Comparison of ENCODE assay signal across 2 cellular contexts in the genomic region with DNA sequence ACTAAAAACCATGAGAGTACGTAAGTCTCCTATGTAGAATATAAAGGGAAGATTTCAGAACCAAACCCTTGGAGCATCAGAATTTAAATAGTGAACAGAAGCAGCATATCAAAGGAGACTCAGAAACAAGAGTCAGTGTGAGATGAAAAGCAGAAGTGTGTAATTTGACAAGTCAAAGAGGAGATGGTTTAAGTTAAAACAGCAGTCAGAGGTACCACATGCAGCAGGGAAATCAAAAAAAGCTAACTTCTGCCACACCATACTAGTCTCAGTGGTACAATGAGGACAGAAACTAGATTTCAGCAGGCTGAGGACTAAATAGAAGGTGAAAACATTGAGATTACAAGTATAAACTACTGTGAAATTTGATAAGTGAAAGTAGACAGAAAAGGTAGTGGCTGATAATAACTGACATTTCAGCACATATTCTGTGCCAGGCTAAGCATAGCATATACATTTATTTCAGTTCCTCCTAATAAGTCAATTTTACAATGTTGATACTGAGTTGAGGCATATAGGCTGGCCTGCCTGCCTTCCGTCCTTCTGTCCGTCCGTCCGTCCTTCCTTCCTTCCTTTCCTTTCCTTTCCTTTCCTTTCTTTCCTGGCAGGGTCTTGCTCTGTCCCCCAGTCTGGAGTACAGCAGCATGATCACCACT.
TF ChIP-seq lines count a peak whose summit lies in the region.

No MANE protein-coding gene starts in this region.

TF ChIP-seq in HepG2, 621 proteins besides CTCF, POLR2A, EP300 and RAD21 (continued from another document):
- no peak for TF ChIP-seq U2AF2 (IDR thresholded peaks at IDR 0.05; ENCODE audit: low read depth, low read length)
- no peak for TF ChIP-seq BCL3 (CRISPR knock-in tag; IDR thresholded peaks at IDR 0.05)

TF ChIP-seq in HEK293, 187 proteins besides CTCF, POLR2A, EP300 and RAD21:
- TF ChIP-seq ZNF692 (tag by site-specific recombination; IDR thresholded peaks at IDR 0.05) (no peak), ZNF366 (tag by site-specific recombination; conservative IDR thresholded peaks at IDR 0.05) (peak; percentile 37), ZNF792 (tag by site-specific recombination; IDR thresholded peaks at IDR 0.05) (no peak), ZNF138 (tag by site-specific recombination; IDR thresholded peaks at IDR 0.05; ENCODE audit: borderline replicate concordance) (no peak), ZNF274 (IDR thresholded peaks at IDR 0.05; ENCODE audit: low read length) (no peak), ZNF274 (tag by site-specific recombination; IDR thresholded peaks at IDR 0.05; ENCODE audit: borderline replicate concordance) (no peak), ZNF561 (tag by site-specific recombination; IDR thresholded peaks at IDR 0.05; ENCODE audit: borderline replicate concordance) (no peak), ZNF280C (tag by site-specific recombination; IDR thresholded peaks at IDR 0.05) (no peak), BCL11B (tag by site-specific recombination; IDR thresholded peaks at IDR 0.05; ENCODE audit: low read depth) (no peak), GLIS1 (tag by site-specific recombination; IDR thresholded peaks at IDR 0.05) (no peak), REPIN1 (tag by site-specific recombination; IDR thresholded peaks at IDR 0.05; ENCODE audit: low read depth) (no peak), ZNF23 (tag by site-specific recombination; IDR thresholded peaks at IDR 0.05; ENCODE audit: borderline replicate concordance) (no peak), ZNF175 (tag by site-specific recombination; IDR thresholded peaks at IDR 0.05) (no peak), PRDM1 (tag by site-specific recombination; IDR thresholded peaks at IDR 0.05) (peak; percentile 58)
- TF ChIP-seq, protein P1, sequence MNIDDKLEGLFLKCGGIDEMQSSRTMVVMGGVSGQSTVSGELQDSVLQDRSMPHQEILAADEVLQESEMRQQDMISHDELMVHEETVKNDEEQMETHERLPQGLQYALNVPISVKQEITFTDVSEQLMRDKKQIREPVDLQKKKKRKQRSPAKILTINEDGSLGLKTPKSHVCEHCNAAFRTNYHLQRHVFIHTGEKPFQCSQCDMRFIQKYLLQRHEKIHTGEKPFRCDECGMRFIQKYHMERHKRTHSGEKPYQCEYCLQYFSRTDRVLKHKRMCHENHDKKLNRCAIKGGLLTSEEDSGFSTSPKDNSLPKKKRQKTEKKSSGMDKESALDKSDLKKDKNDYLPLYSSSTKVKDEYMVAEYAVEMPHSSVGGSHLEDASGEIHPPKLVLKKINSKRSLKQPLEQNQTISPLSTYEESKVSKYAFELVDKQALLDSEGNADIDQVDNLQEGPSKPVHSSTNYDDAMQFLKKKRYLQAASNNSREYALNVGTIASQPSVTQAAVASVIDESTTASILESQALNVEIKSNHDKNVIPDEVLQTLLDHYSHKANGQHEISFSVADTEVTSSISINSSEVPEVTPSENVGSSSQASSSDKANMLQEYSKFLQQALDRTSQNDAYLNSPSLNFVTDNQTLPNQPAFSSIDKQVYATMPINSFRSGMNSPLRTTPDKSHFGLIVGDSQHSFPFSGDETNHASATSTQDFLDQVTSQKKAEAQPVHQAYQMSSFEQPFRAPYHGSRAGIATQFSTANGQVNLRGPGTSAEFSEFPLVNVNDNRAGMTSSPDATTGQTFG (tag by site-specific recombination; IDR thresholded peaks at IDR 0.05; ENCODE audit: borderline replicate concordance) = no peak
